Comparison of ENCODE assay signal across 1 cellular context in the genomic region with DNA sequence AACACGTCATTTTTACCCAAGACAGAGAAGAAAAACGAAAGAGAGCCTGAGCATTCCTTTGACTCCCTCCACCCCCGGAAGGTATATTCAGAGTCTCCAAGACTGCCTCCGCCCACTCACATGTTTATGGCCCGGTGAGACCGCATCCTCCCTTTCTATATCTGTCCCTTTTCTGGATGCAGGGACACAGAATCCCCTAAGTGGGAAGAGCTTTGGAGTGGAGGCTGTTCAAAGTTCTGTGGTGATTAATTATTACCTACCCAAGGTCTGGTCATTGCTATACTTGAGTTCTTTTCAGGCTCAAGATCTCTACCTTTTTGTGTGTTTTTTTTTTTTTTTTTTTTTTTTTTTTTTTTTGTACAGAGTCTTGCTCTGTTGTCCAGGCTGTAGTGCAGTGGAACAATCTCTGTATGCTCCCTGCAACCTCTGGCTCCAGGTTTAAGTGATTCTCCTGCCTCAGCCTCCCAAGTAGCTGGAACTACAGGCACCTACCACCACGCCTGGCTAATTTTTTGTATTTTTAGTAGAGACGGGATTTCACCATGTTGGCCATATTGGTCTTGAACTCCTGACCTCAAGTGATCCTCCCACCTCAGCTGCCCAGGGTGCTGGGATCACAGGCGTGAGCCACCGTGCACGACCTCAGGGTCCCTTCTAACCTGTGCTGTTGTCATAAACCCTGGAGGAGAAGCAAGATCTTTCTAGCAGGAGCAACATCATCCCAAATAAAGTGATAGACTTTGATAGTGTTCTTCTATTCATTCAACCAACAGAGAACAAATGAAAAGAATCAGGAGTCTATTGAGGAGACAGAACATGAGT.
TF ChIP-seq lines count a peak whose summit lies in the region.

No MANE protein-coding gene starts in this region.

TF ChIP-seq in HepG2, 621 proteins besides CTCF, POLR2A, EP300 and RAD21 (continues in another document):
- TF ChIP-seq, protein P1, sequence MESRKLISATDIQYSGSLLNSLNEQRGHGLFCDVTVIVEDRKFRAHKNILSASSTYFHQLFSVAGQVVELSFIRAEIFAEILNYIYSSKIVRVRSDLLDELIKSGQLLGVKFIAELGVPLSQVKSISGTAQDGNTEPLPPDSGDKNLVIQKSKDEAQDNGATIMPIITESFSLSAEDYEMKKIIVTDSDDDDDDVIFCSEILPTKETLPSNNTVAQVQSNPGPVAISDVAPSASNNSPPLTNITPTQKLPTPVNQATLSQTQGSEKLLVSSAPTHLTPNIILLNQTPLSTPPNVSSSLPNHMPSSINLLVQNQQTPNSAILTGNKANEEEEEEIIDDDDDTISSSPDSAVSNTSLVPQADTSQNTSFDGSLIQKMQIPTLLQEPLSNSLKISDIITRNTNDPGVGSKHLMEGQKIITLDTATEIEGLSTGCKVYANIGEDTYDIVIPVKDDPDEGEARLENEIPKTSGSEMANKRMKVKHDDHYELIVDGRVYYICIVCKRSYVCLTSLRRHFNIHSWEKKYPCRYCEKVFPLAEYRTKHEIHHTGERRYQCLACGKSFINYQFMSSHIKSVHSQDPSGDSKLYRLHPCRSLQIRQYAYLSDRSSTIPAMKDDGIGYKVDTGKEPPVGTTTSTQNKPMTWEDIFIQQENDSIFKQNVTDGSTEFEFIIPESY (CRISPR knock-in tag; IDR thresholded peaks at IDR 0.05) = peak; percentile 72
- TF ChIP-seq SMAD1 (CRISPR knock-in tag; IDR thresholded peaks at IDR 0.05; ENCODE audit: borderline replicate concordance, low read depth) (no peak), ZNF737 (CRISPR knock-in tag; IDR thresholded peaks at IDR 0.05; ENCODE audit: borderline replicate concordance) (0 out of 2 replicates have a peak, but pooled peaks have one; percentile 18), MEIS2 (CRISPR knock-in tag; IDR thresholded peaks at IDR 0.05) (no peak), SMARCC2 (IDR thresholded peaks at IDR 0.05) (no peak), ZNF567 (CRISPR knock-in tag; IDR thresholded peaks at IDR 0.05; ENCODE audit: borderline replicate concordance) (no peak), RXRA (CRISPR knock-in tag; IDR thresholded peaks at IDR 0.05) (peak; percentile 56; the same call in 1 of the 2 replicates), NFKBIZ (CRISPR knock-in tag; IDR thresholded peaks at IDR 0.05) (0 out of 2 replicates have a peak, but pooled peaks have one; percentile 8), ZNF678 (CRISPR knock-in tag; IDR thresholded peaks at IDR 0.05) (no peak), ZNF75D (CRISPR knock-in tag; IDR thresholded peaks at IDR 0.05; ENCODE audit: borderline replicate concordance) (no peak), ZNF777 (CRISPR knock-in tag; IDR thresholded peaks at IDR 0.05) (peak; percentile 2; the same call in 1 of the 2 replicates), SP4 (CRISPR knock-in tag; IDR thresholded peaks at IDR 0.05) (no peak), ZNF607 (CRISPR knock-in tag; IDR thresholded peaks at IDR 0.05; ENCODE audit: borderline replicate concordance) (0 out of 2 replicates have a peak, but pooled peaks have one; percentile 61), HOXA5 (CRISPR knock-in tag; IDR thresholded peaks at IDR 0.05) (no peak), ASH2L (IDR thresholded peaks at IDR 0.05; ENCODE audit: insufficient read length, low read depth, low read length) (peak; percentile 34), ZBTB7A (CRISPR knock-in tag; IDR thresholded peaks at IDR 0.05) (no peak), CREB1 (IDR thresholded peaks at IDR 0.05) (no peak), CREB1 (CRISPR knock-in tag; IDR thresholded peaks at IDR 0.05) (0 out of 2 replicates have a peak, but pooled peaks have one; percentile 34), ZNF138 (CRISPR knock-in tag; IDR thresholded peaks at IDR 0.05; ENCODE audit: low read depth) (no peak), ZNF709 (CRISPR knock-in tag; IDR thresholded peaks at IDR 0.05) (peak; percentile 29; the same call in 1 of the 2 replicates), TARDBP (CRISPR knock-in tag; IDR thresholded peaks at IDR 0.05) (0 out of 2 replicates have a peak, but pooled peaks have one; percentile 26), DNMT3B (CRISPR knock-in tag; conservative IDR thresholded peaks at IDR 0.05) (peak; percentile 76), ZNF546 (CRISPR knock-in tag; conservative IDR thresholded peaks at IDR 0.05) (no peak), ZNF510 (CRISPR knock-in tag; IDR thresholded peaks at IDR 0.05; ENCODE audit: low read depth) (no peak), HNF4G (IDR thresholded peaks at IDR 0.05; ENCODE audit: borderline replicate concordance, low read depth, low read length) (peak; percentile 24; the same call in 1 of the 2 replicates), HNF4G (CRISPR knock-in tag; IDR thresholded peaks at IDR 0.05; ENCODE audit: borderline replicate concordance, low read depth) (no peak), TBP (CRISPR knock-in tag; IDR thresholded peaks at IDR 0.05) (no peak), KLF11 (CRISPR knock-in tag; IDR thresholded peaks at IDR 0.05) (no peak; the same call in 1 of the 2 replicates), DPF2 (CRISPR knock-in tag; IDR thresholded peaks at IDR 0.05; ENCODE audit: borderline replicate concordance, low read depth) (no peak), MZF1 (CRISPR knock-in tag; IDR thresholded peaks at IDR 0.05; ENCODE audit: borderline replicate concordance) (no peak), SALL1 (CRISPR knock-in tag; IDR thresholded peaks at IDR 0.05) (no peak), HES4 (CRISPR knock-in tag; IDR thresholded peaks at IDR 0.05; ENCODE audit: borderline replicate concordance) (0 out of 2 replicates have a peak, but pooled peaks have one; percentile 10)
- TF ChIP-seq, protein P2, sequence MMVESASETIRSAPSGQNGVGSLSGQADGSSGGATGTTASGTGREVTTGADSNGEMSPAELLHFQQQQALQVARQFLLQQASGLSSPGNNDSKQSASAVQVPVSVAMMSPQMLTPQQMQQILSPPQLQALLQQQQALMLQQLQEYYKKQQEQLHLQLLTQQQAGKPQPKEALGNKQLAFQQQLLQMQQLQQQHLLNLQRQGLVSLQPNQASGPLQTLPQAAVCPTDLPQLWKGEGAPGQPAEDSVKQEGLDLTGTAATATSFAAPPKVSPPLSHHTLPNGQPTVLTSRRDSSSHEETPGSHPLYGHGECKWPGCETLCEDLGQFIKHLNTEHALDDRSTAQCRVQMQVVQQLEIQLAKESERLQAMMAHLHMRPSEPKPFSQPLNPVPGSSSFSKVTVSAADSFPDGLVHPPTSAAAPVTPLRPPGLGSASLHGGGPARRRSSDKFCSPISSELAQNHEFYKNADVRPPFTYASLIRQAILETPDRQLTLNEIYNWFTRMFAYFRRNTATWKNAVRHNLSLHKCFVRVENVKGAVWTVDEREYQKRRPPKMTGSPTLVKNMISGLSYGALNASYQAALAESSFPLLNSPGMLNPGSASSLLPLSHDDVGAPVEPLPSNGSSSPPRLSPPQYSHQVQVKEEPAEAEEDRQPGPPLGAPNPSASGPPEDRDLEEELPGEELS (CRISPR knock-in tag; IDR thresholded peaks at IDR 0.05) = no peak
- TF ChIP-seq, protein P3, sequence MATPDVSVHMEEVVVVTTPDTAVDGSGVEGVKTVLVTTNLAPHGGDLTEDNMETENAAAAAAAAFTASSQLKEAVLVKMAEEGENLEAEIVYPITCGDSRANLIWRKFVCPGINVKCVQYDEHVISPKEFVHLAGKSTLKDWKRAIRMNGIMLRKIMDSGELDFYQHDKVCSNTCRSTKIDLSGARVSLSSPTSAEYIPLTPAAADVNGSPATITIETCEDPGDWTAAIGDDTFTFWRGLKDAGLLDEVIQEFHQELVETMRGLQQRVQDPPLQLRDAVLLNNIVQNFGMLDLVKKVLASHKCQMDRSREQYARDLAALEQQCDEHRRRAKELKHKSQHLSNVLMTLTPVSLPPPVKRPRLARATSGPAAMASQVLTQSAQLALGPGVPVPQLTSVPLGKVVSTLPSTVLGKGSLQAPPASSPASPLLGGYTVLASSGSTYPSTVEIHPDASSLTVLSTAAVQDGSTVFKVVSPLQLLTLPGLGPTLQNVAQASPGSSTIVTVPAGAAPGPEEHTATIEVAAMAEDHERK (CRISPR knock-in tag; IDR thresholded peaks at IDR 0.05; ENCODE audit: low read depth) = no peak
- TF ChIP-seq, protein P4, sequence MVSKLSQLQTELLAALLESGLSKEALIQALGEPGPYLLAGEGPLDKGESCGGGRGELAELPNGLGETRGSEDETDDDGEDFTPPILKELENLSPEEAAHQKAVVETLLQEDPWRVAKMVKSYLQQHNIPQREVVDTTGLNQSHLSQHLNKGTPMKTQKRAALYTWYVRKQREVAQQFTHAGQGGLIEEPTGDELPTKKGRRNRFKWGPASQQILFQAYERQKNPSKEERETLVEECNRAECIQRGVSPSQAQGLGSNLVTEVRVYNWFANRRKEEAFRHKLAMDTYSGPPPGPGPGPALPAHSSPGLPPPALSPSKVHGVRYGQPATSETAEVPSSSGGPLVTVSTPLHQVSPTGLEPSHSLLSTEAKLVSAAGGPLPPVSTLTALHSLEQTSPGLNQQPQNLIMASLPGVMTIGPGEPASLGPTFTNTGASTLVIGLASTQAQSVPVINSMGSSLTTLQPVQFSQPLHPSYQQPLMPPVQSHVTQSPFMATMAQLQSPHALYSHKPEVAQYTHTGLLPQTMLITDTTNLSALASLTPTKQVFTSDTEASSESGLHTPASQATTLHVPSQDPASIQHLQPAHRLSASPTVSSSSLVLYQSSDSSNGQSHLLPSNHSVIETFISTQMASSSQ (IDR thresholded peaks at IDR 0.05; ENCODE audit: low read depth) = peak; percentile 44
- TF ChIP-seq, protein P4 (CRISPR knock-in tag; IDR thresholded peaks at IDR 0.05; ENCODE audit: borderline replicate concordance) = peak; percentile 62; the same call in 1 of the 2 replicates
- TF ChIP-seq, protein P5, sequence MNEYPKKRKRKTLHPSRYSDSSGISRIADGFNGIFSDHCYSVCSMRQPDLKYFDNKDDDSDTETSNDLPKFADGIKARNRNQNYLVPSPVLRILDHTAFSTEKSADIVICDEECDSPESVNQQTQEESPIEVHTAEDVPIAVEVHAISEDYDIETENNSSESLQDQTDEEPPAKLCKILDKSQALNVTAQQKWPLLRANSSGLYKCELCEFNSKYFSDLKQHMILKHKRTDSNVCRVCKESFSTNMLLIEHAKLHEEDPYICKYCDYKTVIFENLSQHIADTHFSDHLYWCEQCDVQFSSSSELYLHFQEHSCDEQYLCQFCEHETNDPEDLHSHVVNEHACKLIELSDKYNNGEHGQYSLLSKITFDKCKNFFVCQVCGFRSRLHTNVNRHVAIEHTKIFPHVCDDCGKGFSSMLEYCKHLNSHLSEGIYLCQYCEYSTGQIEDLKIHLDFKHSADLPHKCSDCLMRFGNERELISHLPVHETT (CRISPR knock-in tag; conservative IDR thresholded peaks at IDR 0.05) = no peak
- TF ChIP-seq, protein P6, sequence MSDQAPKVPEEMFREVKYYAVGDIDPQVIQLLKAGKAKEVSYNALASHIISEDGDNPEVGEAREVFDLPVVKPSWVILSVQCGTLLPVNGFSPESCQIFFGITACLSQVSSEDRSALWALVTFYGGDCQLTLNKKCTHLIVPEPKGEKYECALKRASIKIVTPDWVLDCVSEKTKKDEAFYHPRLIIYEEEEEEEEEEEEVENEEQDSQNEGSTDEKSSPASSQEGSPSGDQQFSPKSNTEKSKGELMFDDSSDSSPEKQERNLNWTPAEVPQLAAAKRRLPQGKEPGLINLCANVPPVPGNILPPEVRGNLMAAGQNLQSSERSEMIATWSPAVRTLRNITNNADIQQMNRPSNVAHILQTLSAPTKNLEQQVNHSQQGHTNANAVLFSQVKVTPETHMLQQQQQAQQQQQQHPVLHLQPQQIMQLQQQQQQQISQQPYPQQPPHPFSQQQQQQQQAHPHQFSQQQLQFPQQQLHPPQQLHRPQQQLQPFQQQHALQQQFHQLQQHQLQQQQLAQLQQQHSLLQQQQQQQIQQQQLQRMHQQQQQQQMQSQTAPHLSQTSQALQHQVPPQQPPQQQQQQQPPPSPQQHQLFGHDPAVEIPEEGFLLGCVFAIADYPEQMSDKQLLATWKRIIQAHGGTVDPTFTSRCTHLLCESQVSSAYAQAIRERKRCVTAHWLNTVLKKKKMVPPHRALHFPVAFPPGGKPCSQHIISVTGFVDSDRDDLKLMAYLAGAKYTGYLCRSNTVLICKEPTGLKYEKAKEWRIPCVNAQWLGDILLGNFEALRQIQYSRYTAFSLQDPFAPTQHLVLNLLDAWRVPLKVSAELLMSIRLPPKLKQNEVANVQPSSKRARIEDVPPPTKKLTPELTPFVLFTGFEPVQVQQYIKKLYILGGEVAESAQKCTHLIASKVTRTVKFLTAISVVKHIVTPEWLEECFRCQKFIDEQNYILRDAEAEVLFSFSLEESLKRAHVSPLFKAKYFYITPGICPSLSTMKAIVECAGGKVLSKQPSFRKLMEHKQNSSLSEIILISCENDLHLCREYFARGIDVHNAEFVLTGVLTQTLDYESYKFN (CRISPR knock-in tag; conservative IDR thresholded peaks at IDR 0.05) = peak; percentile 62
- TF ChIP-seq, protein P7, sequence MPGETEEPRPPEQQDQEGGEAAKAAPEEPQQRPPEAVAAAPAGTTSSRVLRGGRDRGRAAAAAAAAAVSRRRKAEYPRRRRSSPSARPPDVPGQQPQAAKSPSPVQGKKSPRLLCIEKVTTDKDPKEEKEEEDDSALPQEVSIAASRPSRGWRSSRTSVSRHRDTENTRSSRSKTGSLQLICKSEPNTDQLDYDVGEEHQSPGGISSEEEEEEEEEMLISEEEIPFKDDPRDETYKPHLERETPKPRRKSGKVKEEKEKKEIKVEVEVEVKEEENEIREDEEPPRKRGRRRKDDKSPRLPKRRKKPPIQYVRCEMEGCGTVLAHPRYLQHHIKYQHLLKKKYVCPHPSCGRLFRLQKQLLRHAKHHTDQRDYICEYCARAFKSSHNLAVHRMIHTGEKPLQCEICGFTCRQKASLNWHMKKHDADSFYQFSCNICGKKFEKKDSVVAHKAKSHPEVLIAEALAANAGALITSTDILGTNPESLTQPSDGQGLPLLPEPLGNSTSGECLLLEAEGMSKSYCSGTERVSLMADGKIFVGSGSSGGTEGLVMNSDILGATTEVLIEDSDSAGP (CRISPR knock-in tag; IDR thresholded peaks at IDR 0.05; ENCODE audit: borderline replicate concordance) = 0 out of 2 replicates have a peak, but pooled peaks have one; percentile 10
- TF ChIP-seq, protein P8, sequence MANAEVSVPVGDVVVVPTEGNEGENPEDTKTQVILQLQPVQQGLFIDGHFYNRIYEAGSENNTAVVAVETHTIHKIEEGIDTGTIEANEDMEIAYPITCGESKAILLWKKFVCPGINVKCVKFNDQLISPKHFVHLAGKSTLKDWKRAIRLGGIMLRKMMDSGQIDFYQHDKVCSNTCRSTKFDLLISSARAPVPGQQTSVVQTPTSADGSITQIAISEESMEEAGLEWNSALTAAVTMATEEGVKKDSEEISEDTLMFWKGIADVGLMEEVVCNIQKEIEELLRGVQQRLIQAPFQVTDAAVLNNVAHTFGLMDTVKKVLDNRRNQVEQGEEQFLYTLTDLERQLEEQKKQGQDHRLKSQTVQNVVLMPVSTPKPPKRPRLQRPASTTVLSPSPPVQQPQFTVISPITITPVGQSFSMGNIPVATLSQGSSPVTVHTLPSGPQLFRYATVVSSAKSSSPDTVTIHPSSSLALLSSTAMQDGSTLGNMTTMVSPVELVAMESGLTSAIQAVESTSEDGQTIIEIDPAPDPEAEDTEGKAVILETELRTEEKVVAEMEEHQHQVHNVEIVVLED (CRISPR knock-in tag; IDR thresholded peaks at IDR 0.05; ENCODE audit: borderline replicate concordance) = no peak
